13 cellular contexts compared by ENCODE assay signal in the genomic region with DNA sequence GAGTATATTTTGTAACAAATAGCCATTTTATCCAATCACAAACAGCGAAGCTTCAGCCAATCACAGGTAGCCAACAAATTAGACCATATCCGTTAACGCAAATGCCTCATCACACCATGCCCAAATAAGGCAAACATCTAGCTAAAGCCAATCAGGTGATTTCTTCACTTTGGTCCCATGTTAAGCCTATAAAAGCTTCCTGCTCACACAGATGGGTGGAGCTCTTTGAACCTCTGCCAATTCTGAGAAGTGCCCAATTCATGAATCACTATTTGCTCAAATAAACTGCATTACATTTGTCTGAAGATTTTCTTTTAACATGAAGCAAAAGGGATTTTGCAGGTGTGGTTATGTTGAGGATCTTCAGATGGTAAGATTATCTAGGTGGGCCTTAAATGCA.
A peak's percentile ranks its signal among the peaks of the same experiment; 100 is the strongest.
DNase-seq lines count a peak whose midpoint lies in the region; ATAC-seq lines count a peak whose summit lies in the region.
"Had no signal": no experiment of that assay in that cellular context is flagged by ENCODE, and none has a peak within 500 bp of the region (broad histone marks: within the 10 kb centered on the region; RNA-seq: fewer than 3 reads in every experiment).

No MANE protein-coding gene starts in this region.

- H3K27me3 Mint-ChIP-seq in activated T-cell treated with anti-CD3 and anti-CD28 coated beads, Interleukin-2, amount 50 U/mL, for 24 hours, result no peaks in the 10 kb centered on the region
- H3K27me3 Mint-ChIP-seq: activated T-helper 17 cell treated with anti-CD3 and anti-CD28 coated beads, Interleukin-2, amount 50 U/mL, for 72 hours; CD8-positive, alpha-beta memory T cell had no signal

- H3K9me3 Mint-ChIP-seq in activated T-cell treated with anti-CD3 and anti-CD28 coated beads, Interleukin-2, amount 50 U/mL, for 24 hours, result peaks cover 2% of the 10 kb centered on the region
- H3K9me3 Mint-ChIP-seq: activated T-helper 17 cell treated with anti-CD3 and anti-CD28 coated beads, Interleukin-2, amount 50 U/mL, for 72 hours had no signal

- intact Hi-C loops in left ventricle myocardium superior (cut with micrococcal nuclease), result no loop called here

- in situ Hi-C loops in ACHN (cut with HindIII; ENCODE audit: low pct_ligation_motif_present, low pct_unique_long_range_greater_than_20kb, low sequenced_read_pairs), result no loop called here
- in situ Hi-C loops in HAP-1 (cut with MboI; ENCODE audit: low sequenced_read_pairs), result no loop called here

- no peak overlapping the region for H3K4me3 ChIP-seq in HAP-1

- H3K27ac Mint-ChIP-seq in activated T-cell treated with anti-CD3 and anti-CD28 coated beads, Interleukin-2, amount 50 U/mL, for 24 hours, result no peak overlapping the region
- H3K27ac Mint-ChIP-seq: activated T-helper 17 cell treated with anti-CD3 and anti-CD28 coated beads, Interleukin-2, amount 50 U/mL, for 72 hours; CD8-positive, alpha-beta memory T cell; mesothelial cell of epicardium had no signal

- H3K4me1 ChIP-seq in HAP-1, result no peaks in the 10 kb centered on the region

- H3K9me3 ChIP-seq in HAP-1, result no peaks in the 10 kb centered on the region

- H3K4me1 Mint-ChIP-seq in activated T-cell treated with anti-CD3 and anti-CD28 coated beads, Interleukin-2, amount 50 U/mL, for 24 hours (ENCODE audit: low read depth), result no peaks in the 10 kb centered on the region
- H3K4me1 Mint-ChIP-seq: activated T-helper 17 cell treated with anti-CD3 and anti-CD28 coated beads, Interleukin-2, amount 50 U/mL, for 72 hours; CD8-positive, alpha-beta memory T cell had no signal

- no peak overlapping the region for H3K4me3 Mint-ChIP-seq in activated T-cell treated with anti-CD3 and anti-CD28 coated beads, Interleukin-2, amount 50 U/mL, for 24 hours
- H3K4me3 Mint-ChIP-seq: activated T-helper 17 cell treated with anti-CD3 and anti-CD28 coated beads, Interleukin-2, amount 50 U/mL, for 72 hours; CD8-positive, alpha-beta memory T cell; mesothelial cell of epicardium had no signal

- H3K36me3 ChIP-seq in HAP-1 (replicated peaks), result no peaks in the 10 kb centered on the region

- H3K27me3 ChIP-seq in HAP-1 (ENCODE audit: low read depth), result peaks cover 7% of the 10 kb centered on the region

- no peaks in the 10 kb centered on the region for H3K36me3 Mint-ChIP-seq in activated T-cell treated with anti-CD3 and anti-CD28 coated beads, Interleukin-2, amount 50 U/mL, for 24 hours (ENCODE audit: low read depth)
- H3K36me3 Mint-ChIP-seq: CD8-positive, alpha-beta memory T cell; mesothelial cell of epicardium had no signal

- DNase-seq in ACHN, result peak; percentile 72
- DNase-seq in HT-29 (ENCODE audit: low spot score), result peak; percentile 91
- DNase-seq in astrocyte of the hippocampus (ENCODE audit: low read depth, low spot score), result peak; percentile 75
- DNase-seq in kidney glomerular epithelial cell (lab: John Stamatoyannopoulos, UW), result peak; percentile 64
- DNase-seq in HAP-1 (ENCODE audit: low spot score in 2 of 2), result no peak
- DNase-seq in left ventricle myocardium superior, result no peak
- DNase-seq in cerebellar cortex (ENCODE audit: low spot score), result no peak
- DNase-seq in activated T-cell treated with anti-CD3 and anti-CD28 coated beads, Interleukin-2, amount 50 U/mL, for 24 hours, result no peak
- DNase-seq: CD8-positive, alpha-beta memory T cell; NCI-H526 treated with DMSO at 0.1 percent for 48 hours; substantia nigra had no signal

- ATAC-seq in left ventricle myocardium superior, result no peak
- ATAC-seq: activated T-helper 17 cell treated with anti-CD3 and anti-CD28 coated beads, Interleukin-2, amount 50 U/mL, for 72 hours had no signal

Comparison
In these comparisons a context has a peak if more than half of its experiments do, and no peak if none do; other contexts are left out.
1. DNase-seq: peak in ACHN (single experiment), HT-29 (single experiment), astrocyte of the hippocampus (single experiment) and kidney glomerular epithelial cell (single experiment); none in HAP-1 (0 of 2), left ventricle myocardium superior (single experiment), cerebellar cortex (single experiment) and activated T-cell treated with anti-CD3 and anti-CD28 coated beads, Interleukin-2, amount 50 U/mL, for 24 hours (single experiment).